8 cellular contexts compared by ENCODE assay signal in the genomic region with DNA sequence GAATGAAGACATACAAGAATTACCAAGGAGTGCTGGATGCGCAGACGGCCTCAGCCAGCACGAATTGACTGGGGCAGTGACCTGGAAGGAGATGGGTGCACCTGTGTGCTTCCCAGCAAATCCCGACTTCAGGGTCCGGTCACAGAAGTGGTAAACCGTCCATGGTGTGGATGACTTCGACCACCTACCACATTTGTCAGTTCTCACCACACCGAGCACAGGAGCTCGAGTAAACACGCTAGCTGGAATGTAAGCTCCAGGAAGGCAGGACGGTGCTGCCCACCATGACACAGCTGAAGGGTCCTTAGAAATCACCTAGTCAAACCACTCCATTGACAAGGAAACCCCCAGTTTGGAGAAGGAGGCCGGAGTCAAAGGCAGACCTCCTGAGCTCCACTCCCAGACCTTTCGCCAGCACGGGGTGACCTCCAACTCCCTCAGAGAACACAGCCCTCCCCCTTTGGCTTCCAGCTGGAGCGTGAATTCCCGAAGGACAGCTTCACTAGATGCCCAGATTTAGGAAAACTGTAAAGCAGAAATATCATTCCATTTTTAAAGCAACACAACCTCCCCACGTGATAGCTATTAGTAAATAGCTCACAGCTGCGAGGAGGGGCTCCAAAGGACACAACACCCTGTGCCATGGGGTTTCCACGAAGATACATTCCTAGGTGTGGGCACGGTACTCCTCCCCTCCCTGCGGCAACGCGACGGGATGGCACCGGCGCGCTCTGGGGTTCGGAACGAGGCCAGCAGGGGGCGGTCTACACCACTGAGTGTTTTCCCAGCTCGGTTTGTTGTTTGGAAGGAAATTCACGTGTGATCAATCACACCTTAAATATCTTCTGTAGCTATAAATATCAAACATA. TPM values are rescaled to one million over a fixed set of nuclear protein-coding genes. Genes with fewer than 3 reads are reported as not detected.
DNase-seq lines count a peak whose midpoint lies in the region; ATAC-seq, FAIRE-seq and TF ChIP-seq lines count a peak whose summit lies in the region.

No MANE protein-coding gene starts in this region.

- no peaks in the 10 kb centered on the region for H3K23me2 ChIP-seq in H9 (ENCODE audit: insufficient read length, low read depth, low read length, poor library complexity, severe bottlenecking)

- H3K9me3 ChIP-seq in H9 (ENCODE audit: control insufficient read depth, low read depth, low read length) (no peaks in the 10 kb centered on the region), SJCRH30 (replicated peaks) (no peaks in the 10 kb centered on the region), astrocyte (ENCODE audit: insufficient read depth, low read depth, low read length) (no peaks in the 10 kb centered on the region), iPS-18a (ENCODE audit: control insufficient read depth, low read depth, low read length) (no peaks in the 10 kb centered on the region), small intestine (ENCODE audit: control insufficient read depth, low read depth) (no peaks in the 10 kb centered on the region)

- FAIRE-seq in astrocyte (lab: Jason Lieb, UNC) (no peak), small intestine (lab: Jason Lieb, UNC) (no peak)

- H3K4me1 ChIP-seq in H9 (ENCODE audit: insufficient read depth, low read length) (no peaks in the 10 kb centered on the region), SJCRH30 (no peaks in the 10 kb centered on the region), astrocyte (ENCODE audit: insufficient read depth, low read length) (no peaks in the 10 kb centered on the region), iPS-18a (ENCODE audit: control insufficient read depth, low read depth, low read length) (peaks cover 4% of the 10 kb centered on the region), small intestine (ENCODE audit: control insufficient read depth in 2 of 2, insufficient read depth in 1 of 2, low read depth in 1 of 2, low read length in 1 of 2) (no peaks in the 10 kb centered on the region)

- H2AK5ac ChIP-seq in H9 (ENCODE audit: insufficient read length, low read length) = no peak overlapping the region

- H3K9me3 Mint-ChIP-seq in H9 (no peaks in the 10 kb centered on the region; a peak in 1 of 5 replicates), astrocyte (ENCODE audit: unreplicated experiment) (peaks cover 7% of the 10 kb centered on the region)

- H3K36me3 Mint-ChIP-seq in H9 (ENCODE audit: insufficient read depth in 1 of 3, low read depth in 3 of 3) = no peaks in the 10 kb centered on the region
- no peaks in the 10 kb centered on the region for H3K36me3 Mint-ChIP-seq in astrocyte (ENCODE audit: low read depth, unreplicated experiment)

- H3T11ph ChIP-seq in H9 (ENCODE audit: low read length) = no peak overlapping the region

- no peak overlapping the region for H3K14ac ChIP-seq in H9 (ENCODE audit: insufficient read depth, low read length)

- H2BK120ac ChIP-seq in H9 (ENCODE audit: low read depth, low read length, poor library complexity, severe bottlenecking) = no peak overlapping the region

- ATAC-seq in GM21576 (IDR thresholded peaks at IDR 0.05; ENCODE audit: unreplicated experiment) = no peak

- peak; percentile 66 for TF ChIP-seq CTCF in AG10803 (conservative IDR thresholded peaks at IDR 0.05; ENCODE audit: low read length)
- peak; percentile 98 for TF ChIP-seq CTCF in H9 (conservative IDR thresholded peaks at IDR 0.05)
- peak; percentile 69 for TF ChIP-seq CTCF in astrocyte (IDR thresholded peaks at IDR 0.05; ENCODE audit: insufficient read depth, low read depth, low read length)

- H3K79me2 ChIP-seq in H9 (ENCODE audit: insufficient read depth, low read length) (no peaks in the 10 kb centered on the region), astrocyte (ENCODE audit: insufficient read depth, low read length) (no peaks in the 10 kb centered on the region)

- no peaks in the 10 kb centered on the region for H3K36me3 ChIP-seq in SJCRH30
- no peaks in the 10 kb centered on the region for H3K36me3 ChIP-seq in astrocyte (ENCODE audit: insufficient read depth, low read length)
- H3K36me3 ChIP-seq in iPS-18a (ENCODE audit: control insufficient read depth, low read depth, low read length) = no peaks in the 10 kb centered on the region
- no peaks in the 10 kb centered on the region for H3K36me3 ChIP-seq in small intestine (ENCODE audit: control insufficient read depth in 2 of 2, insufficient read depth in 2 of 2, low read length in 2 of 2)

- H3K79me1 ChIP-seq in H9 (ENCODE audit: insufficient read depth, low read depth, low read length, poor library complexity, severe bottlenecking) = no peaks in the 10 kb centered on the region

- H4K91ac ChIP-seq in H9 (ENCODE audit: insufficient read length, low read depth, low read length) = no peak overlapping the region

- H3K4me1 Mint-ChIP-seq in H9 (peaks cover 6 to 8% of the 10 kb centered on the region in 2 experiments), astrocyte (ENCODE audit: low read depth, unreplicated experiment) (peaks cover 4% of the 10 kb centered on the region)

- no peak overlapping the region for H2BK5ac ChIP-seq in H9 (ENCODE audit: insufficient read length, low read length)

- H2BK12ac ChIP-seq in H9 (ENCODE audit: insufficient read length, low read depth, low read length) = no peak overlapping the region

- H4K5ac ChIP-seq in H9 (ENCODE audit: insufficient read length, low read depth, low read length) = no peak overlapping the region

- H3K4me2 ChIP-seq in H9 (ENCODE audit: insufficient read depth, insufficient read length, low read length) (peak overlapping the region; percentile 31), astrocyte (ENCODE audit: low read length) (peak overlapping the region; percentile 7)

- no peak overlapping the region for H3K23ac ChIP-seq in H9 (ENCODE audit: insufficient read length, low read depth, low read length)

- H3K4me3 Mint-ChIP-seq in H9 (peak overlapping the region; percentile 5 to 50; a peak in 3 of 5 replicates), astrocyte (ENCODE audit: unreplicated experiment) (no peak overlapping the region)

- WGBS in H9 (ENCODE audit: extremely low coverage, insufficient read length, low lambda C conversion rate) = no CpG with 5 or more reads among the region's 32 CpGs
- 37 to 39% (median 38%) methylated on average over 32 of the region's 32 CpGs for WGBS in small intestine, 3 donors

- no peak overlapping the region for H3K56ac ChIP-seq in H9 (ENCODE audit: insufficient read length, low read depth, low read length)

- H3K27ac Mint-ChIP-seq in H9 = peak overlapping the region in 1 of 3 experiments; percentile 27; a peak in 1 of 7 replicates
- H3K27ac Mint-ChIP-seq in astrocyte (ENCODE audit: unreplicated experiment) = no peak overlapping the region

- no peak overlapping the region for H2BK15ac ChIP-seq in H9 (ENCODE audit: low read depth, low read length)

- peak; percentile 17 for DNase-seq in AG10803 (ENCODE audit: low read depth)
- peak; percentile 72 for DNase-seq in H9
- peak; percentile 6 to 38 for DNase-seq in SJCRH30
- DNase-seq in astrocyte (ENCODE audit: low read depth) = no peak
- DNase-seq in small intestine = peak; percentile 28
- no peak for DNase-seq in SHP77 treated with DMSO at 0.1 percent for 48 hours (lab: John Stamatoyannopoulos, UW)

- peak overlapping the region; percentile 91 for H2AFZ ChIP-seq in H9 (ENCODE audit: low read length)
- peak overlapping the region; percentile 1 for H2AFZ ChIP-seq in astrocyte (ENCODE audit: low read depth, low read length)

- peaks cover 2% of the 10 kb centered on the region for H4K20me1 ChIP-seq in H9 (ENCODE audit: control insufficient read depth, insufficient read depth, insufficient read length)
- no peaks in the 10 kb centered on the region for H4K20me1 ChIP-seq in astrocyte (ENCODE audit: insufficient read depth, low read length)

- H3K4ac ChIP-seq in H9 (ENCODE audit: low read depth, low read length) = no peak overlapping the region

- H3K18ac ChIP-seq in H9 (ENCODE audit: insufficient read length, low read depth, low read length) = no peak overlapping the region

- H3K27me3 ChIP-seq in H9 (ENCODE audit: insufficient read depth, low read length) (no peaks in the 10 kb centered on the region), SJCRH30 (no peaks in the 10 kb centered on the region), astrocyte (ENCODE audit: insufficient read depth, low read length) (peaks cover 7% of the 10 kb centered on the region), iPS-18a (ENCODE audit: control insufficient read depth, insufficient read depth, low read length) (peaks cover 12% of the 10 kb centered on the region), small intestine (ENCODE audit: control insufficient read depth in 2 of 2, insufficient read depth in 2 of 2, low read length in 2 of 2) (peaks cover 0 to 4% of the 10 kb centered on the region in 2 donors)

- H3K27me3 Mint-ChIP-seq in H9 (ENCODE audit: low read depth) (peaks cover 23% of the 10 kb centered on the region), astrocyte (ENCODE audit: low read depth, unreplicated experiment) (peaks cover 52% of the 10 kb centered on the region)

- H4K8ac ChIP-seq in H9 (replicated peaks; ENCODE audit: insufficient read length, low read depth, low read length) = no peak overlapping the region

- H3K4me3 ChIP-seq in AG10803 (ENCODE audit: low read length) (no peak overlapping the region), SJCRH30 (no peak overlapping the region), astrocyte (ENCODE audit: insufficient read depth, low read depth, low read length) (no peak overlapping the region), iPS-18a (ENCODE audit: low read length) (peak overlapping the region; percentile 39), small intestine (ENCODE audit: low read depth in 1 of 2, low read length in 2 of 2) (no peak overlapping the region)

- H3K27ac ChIP-seq in H9 (ENCODE audit: insufficient read length, low read depth, low read length) (no peak overlapping the region), SJCRH30 (no peak overlapping the region), astrocyte (ENCODE audit: low read depth, low read length) (no peak overlapping the region), iPS-18a (ENCODE audit: low read length) (no peak overlapping the region), small intestine (ENCODE audit: low read depth in 1 of 2, low read length in 1 of 2) (no peak overlapping the region)

- H2BK20ac ChIP-seq in H9 (ENCODE audit: low read depth, low read length, poor library complexity, severe bottlenecking) = no peak overlapping the region

- no peak overlapping the region for H3K9ac ChIP-seq in H9 (ENCODE audit: extremely low read depth, insufficient read length, low read length)
- H3K9ac ChIP-seq in astrocyte (ENCODE audit: low read length) = no peak overlapping the region
- H3K9ac ChIP-seq in iPS-18a (ENCODE audit: low read length) = no peak overlapping the region

RNA-seq across cellular contexts. Expression of a gene that starts 34.1 kb away (rescaled TPM):
- total RNA-seq in H9 (2021) (23.8 and 24.0 TPM in 2 replicates), astrocyte (3.6 and 4.5 TPM in 2 replicates)
- total RNA-seq in SJCRH30 (2014; rRNA removed; shearing (Covaris generic)) = 2.6 and 2.9 TPM in 2 replicates
- 1 to 10 TPM in 1 of 3 donors, under 1 TPM in 2; 0.45 to 2.1 (median 0.81) TPM for polyA plus RNA-seq in small intestine

RNA-seq across cellular contexts. Expression of a gene that starts 45.6 kb away (rescaled TPM):
- total RNA-seq in H9 (2021) (not detected in 2 replicates), astrocyte (not detected in 2 replicates)
- total RNA-seq in SJCRH30 (2014; rRNA removed; shearing (Covaris generic)) = not detected in 2 replicates
- not detected for polyA plus RNA-seq in small intestine

Comparison
In these comparisons a context has a peak if more than half of its experiments do, and no peak if none do; other contexts are left out.
1. DNase-seq: peak in AG10803 (single experiment), H9 (single experiment), SJCRH30 (2 of 2) and small intestine (single experiment); none in astrocyte (single experiment) and SHP77 treated with DMSO at 0.1 percent for 48 hours (single experiment).
2. Peak in every context shown above with its lines, with median percentiles within 50 percentile points of each other: CTCF ChIP-seq.